ENCODE assay signal across 1 cellular context in genomic region chr3:170868577-170869239, GRCh38.
TF ChIP-seq lines count a peak whose summit lies in the region.

No MANE protein-coding gene starts in this region.

TF ChIP-seq in HepG2, 621 proteins besides CTCF, POLR2A, EP300 and RAD21 (continued from another document):
- TF ChIP-seq ZBTB33 (CRISPR knock-in tag; IDR thresholded peaks at IDR 0.05) (no peak), NR2F6 (IDR thresholded peaks at IDR 0.05) (peak; percentile 89), NR2F6 (CRISPR knock-in tag; IDR thresholded peaks at IDR 0.05) (peak; percentile 78), RBFOX2 (IDR thresholded peaks at IDR 0.05; ENCODE audit: low read depth, low read length) (peak; percentile 69; the same call in 1 of the 2 replicates), ZNF350 (CRISPR knock-in tag; IDR thresholded peaks at IDR 0.05; ENCODE audit: borderline replicate concordance, low read depth) (no peak), BORCS8-MEF2B (CRISPR knock-in tag; IDR thresholded peaks at IDR 0.05) (no peak), ZNF788 (CRISPR knock-in tag; IDR thresholded peaks at IDR 0.05; ENCODE audit: borderline replicate concordance) (no peak), NPAS2 (CRISPR knock-in tag; IDR thresholded peaks at IDR 0.05; ENCODE audit: borderline replicate concordance) (no peak), GLI4 (CRISPR knock-in tag; IDR thresholded peaks at IDR 0.05; ENCODE audit: borderline replicate concordance) (no peak), ZNF496 (CRISPR knock-in tag; IDR thresholded peaks at IDR 0.05; ENCODE audit: insufficient replicate concordance) (no peak), ZBTB7B (CRISPR knock-in tag; IDR thresholded peaks at IDR 0.05) (no peak), ZNF644 (CRISPR knock-in tag; IDR thresholded peaks at IDR 0.05; ENCODE audit: low read depth) (no peak), ZMYM3 (CRISPR knock-in tag; IDR thresholded peaks at IDR 0.05) (0 out of 2 replicates have a peak, but pooled peaks have one; percentile 19), ZNF230 (CRISPR knock-in tag; IDR thresholded peaks at IDR 0.05) (no peak), MED1 (CRISPR knock-in tag; IDR thresholded peaks at IDR 0.05) (no peak), ZNF414 (CRISPR knock-in tag; IDR thresholded peaks at IDR 0.05) (no peak), TCF12 (IDR thresholded peaks at IDR 0.05) (no peak), TCF12 (CRISPR knock-in tag; IDR thresholded peaks at IDR 0.05) (0 out of 2 replicates have a peak, but pooled peaks have one; percentile 1), MTF2 (CRISPR knock-in tag; IDR thresholded peaks at IDR 0.05; ENCODE audit: borderline replicate concordance) (no peak), ZNF83 (CRISPR knock-in tag; IDR thresholded peaks at IDR 0.05; ENCODE audit: borderline replicate concordance) (no peak), REL (CRISPR knock-in tag; conservative IDR thresholded peaks at IDR 0.05) (no peak), HNF4A (CRISPR knock-in tag; IDR thresholded peaks at IDR 0.05) (no peak), DDIT3 (CRISPR knock-in tag; IDR thresholded peaks at IDR 0.05) (no peak), ZNF44 (CRISPR knock-in tag; IDR thresholded peaks at IDR 0.05) (no peak), RARA (CRISPR knock-in tag; IDR thresholded peaks at IDR 0.05) (peak; percentile 70), POLR2AphosphoS2 (IDR thresholded peaks at IDR 0.05; ENCODE audit: low read depth, low read length) (no peak; the same call in 1 of the 2 replicates), RXRA (CRISPR knock-in tag; IDR thresholded peaks at IDR 0.05) (peak; percentile 36; the same call in 1 of the 2 replicates), POLR2G (IDR thresholded peaks at IDR 0.05; ENCODE audit: low read depth, low read length) (peak; percentile 63), ESRRA (CRISPR knock-in tag; IDR thresholded peaks at IDR 0.05; ENCODE audit: low read depth) (no peak), HCFC1 (IDR thresholded peaks at IDR 0.05; ENCODE audit: low read depth, low read length) (no peak), TIGD3 (CRISPR knock-in tag; IDR thresholded peaks at IDR 0.05; ENCODE audit: borderline replicate concordance) (no peak), NR2F1 (CRISPR knock-in tag; IDR thresholded peaks at IDR 0.05) (peak; percentile 67 to 75), RBM22 (optimal IDR thresholded peaks at IDR 0.05; ENCODE audit: low read length) (peak; percentile 91), ZNF879 (CRISPR knock-in tag; IDR thresholded peaks at IDR 0.05) (no peak), ZKSCAN8 (CRISPR knock-in tag; IDR thresholded peaks at IDR 0.05; ENCODE audit: borderline replicate concordance) (no peak), ELK4 (CRISPR knock-in tag; IDR thresholded peaks at IDR 0.05; ENCODE audit: borderline replicate concordance) (no peak), TP53 (CRISPR knock-in tag; conservative IDR thresholded peaks at IDR 0.05) (no peak), ZFP82 (CRISPR knock-in tag; IDR thresholded peaks at IDR 0.05; ENCODE audit: borderline replicate concordance) (no peak), FLYWCH1 (CRISPR knock-in tag; IDR thresholded peaks at IDR 0.05) (no peak), KDM5A (IDR thresholded peaks at IDR 0.05; ENCODE audit: borderline replicate concordance, low read length) (no peak), CHD4 (IDR thresholded peaks at IDR 0.05; ENCODE audit: borderline replicate concordance, low read length) (peak; percentile 59; the same call in 1 of the 2 replicates), FOXK1 (CRISPR knock-in tag; IDR thresholded peaks at IDR 0.05; ENCODE audit: borderline replicate concordance, low read depth) (no peak), TBL1XR1 (IDR thresholded peaks at IDR 0.05; ENCODE audit: borderline replicate concordance, low read length, partially characterized antibody) (no peak), ELF3 (CRISPR knock-in tag; IDR thresholded peaks at IDR 0.05) (no peak), BHLHE40 (IDR thresholded peaks at IDR 0.05; ENCODE audit: low read length) (peak; percentile 82), LCORL (IDR thresholded peaks at IDR 0.05) (0 out of 2 replicates have a peak, but pooled peaks have one; percentile 21), LCORL (CRISPR knock-in tag; IDR thresholded peaks at IDR 0.05) (no peak), ZSCAN25 (CRISPR knock-in tag; IDR thresholded peaks at IDR 0.05) (no peak), POLR2AphosphoS5 (IDR thresholded peaks at IDR 0.05; ENCODE audit: low read depth, low read length) (peak; percentile 37; the same call in 1 of the 2 replicates), SOX5 (CRISPR knock-in tag; IDR thresholded peaks at IDR 0.05; ENCODE audit: borderline replicate concordance) (no peak), ZNF549 (CRISPR knock-in tag; IDR thresholded peaks at IDR 0.05) (no peak), MBD4 (IDR thresholded peaks at IDR 0.05; ENCODE audit: borderline replicate concordance, low read length) (0 out of 2 replicates have a peak, but pooled peaks have one; percentile 17), ZNF777 (CRISPR knock-in tag; IDR thresholded peaks at IDR 0.05) (no peak), ZBTB8A (CRISPR knock-in tag; IDR thresholded peaks at IDR 0.05; ENCODE audit: borderline replicate concordance, low read depth) (no peak), NAIF1 (CRISPR knock-in tag; IDR thresholded peaks at IDR 0.05; ENCODE audit: borderline replicate concordance) (0 out of 2 replicates have a peak, but pooled peaks have one; percentile 60), PAF1 (CRISPR knock-in tag; IDR thresholded peaks at IDR 0.05) (0 out of 2 replicates have a peak, but pooled peaks have one; percentile 33), CENPT (CRISPR knock-in tag; IDR thresholded peaks at IDR 0.05; ENCODE audit: low read depth) (no peak), ZNF382 (CRISPR knock-in tag; IDR thresholded peaks at IDR 0.05; ENCODE audit: borderline replicate concordance) (no peak), KDM1A (CRISPR knock-in tag; IDR thresholded peaks at IDR 0.05) (no peak), ZNF224 (CRISPR knock-in tag; IDR thresholded peaks at IDR 0.05) (no peak)
- TF ChIP-seq, protein P1, sequence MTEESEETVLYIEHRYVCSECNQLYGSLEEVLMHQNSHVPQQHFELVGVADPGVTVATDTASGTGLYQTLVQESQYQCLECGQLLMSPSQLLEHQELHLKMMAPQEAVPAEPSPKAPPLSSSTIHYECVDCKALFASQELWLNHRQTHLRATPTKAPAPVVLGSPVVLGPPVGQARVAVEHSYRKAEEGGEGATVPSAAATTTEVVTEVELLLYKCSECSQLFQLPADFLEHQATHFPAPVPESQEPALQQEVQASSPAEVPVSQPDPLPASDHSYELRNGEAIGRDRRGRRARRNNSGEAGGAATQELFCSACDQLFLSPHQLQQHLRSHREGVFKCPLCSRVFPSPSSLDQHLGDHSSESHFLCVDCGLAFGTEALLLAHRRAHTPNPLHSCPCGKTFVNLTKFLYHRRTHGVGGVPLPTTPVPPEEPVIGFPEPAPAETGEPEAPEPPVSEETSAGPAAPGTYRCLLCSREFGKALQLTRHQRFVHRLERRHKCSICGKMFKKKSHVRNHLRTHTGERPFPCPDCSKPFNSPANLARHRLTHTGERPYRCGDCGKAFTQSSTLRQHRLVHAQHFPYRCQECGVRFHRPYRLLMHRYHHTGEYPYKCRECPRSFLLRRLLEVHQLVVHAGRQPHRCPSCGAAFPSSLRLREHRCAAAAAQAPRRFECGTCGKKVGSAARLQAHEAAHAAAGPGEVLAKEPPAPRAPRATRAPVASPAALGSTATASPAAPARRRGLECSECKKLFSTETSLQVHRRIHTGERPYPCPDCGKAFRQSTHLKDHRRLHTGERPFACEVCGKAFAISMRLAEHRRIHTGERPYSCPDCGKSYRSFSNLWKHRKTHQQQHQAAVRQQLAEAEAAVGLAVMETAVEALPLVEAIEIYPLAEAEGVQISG (CRISPR knock-in tag; IDR thresholded peaks at IDR 0.05), result no peak
- TF ChIP-seq, protein P2, sequence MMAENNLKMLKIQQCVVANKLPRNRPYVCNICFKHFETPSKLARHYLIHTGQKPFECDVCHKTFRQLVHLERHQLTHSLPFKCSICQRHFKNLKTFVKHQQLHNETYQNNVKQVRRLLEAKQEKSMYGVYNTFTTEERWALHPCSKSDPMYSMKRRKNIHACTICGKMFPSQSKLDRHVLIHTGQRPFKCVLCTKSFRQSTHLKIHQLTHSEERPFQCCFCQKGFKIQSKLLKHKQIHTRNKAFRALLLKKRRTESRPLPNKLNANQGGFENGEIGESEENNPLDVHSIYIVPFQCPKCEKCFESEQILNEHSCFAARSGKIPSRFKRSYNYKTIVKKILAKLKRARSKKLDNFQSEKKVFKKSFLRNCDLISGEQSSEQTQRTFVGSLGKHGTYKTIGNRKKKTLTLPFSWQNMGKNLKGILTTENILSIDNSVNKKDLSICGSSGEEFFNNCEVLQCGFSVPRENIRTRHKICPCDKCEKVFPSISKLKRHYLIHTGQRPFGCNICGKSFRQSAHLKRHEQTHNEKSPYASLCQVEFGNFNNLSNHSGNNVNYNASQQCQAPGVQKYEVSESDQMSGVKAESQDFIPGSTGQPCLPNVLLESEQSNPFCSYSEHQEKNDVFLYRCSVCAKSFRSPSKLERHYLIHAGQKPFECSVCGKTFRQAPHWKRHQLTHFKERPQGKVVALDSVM (CRISPR knock-in tag; IDR thresholded peaks at IDR 0.05), result peak; percentile 95
- TF ChIP-seq, protein P3, sequence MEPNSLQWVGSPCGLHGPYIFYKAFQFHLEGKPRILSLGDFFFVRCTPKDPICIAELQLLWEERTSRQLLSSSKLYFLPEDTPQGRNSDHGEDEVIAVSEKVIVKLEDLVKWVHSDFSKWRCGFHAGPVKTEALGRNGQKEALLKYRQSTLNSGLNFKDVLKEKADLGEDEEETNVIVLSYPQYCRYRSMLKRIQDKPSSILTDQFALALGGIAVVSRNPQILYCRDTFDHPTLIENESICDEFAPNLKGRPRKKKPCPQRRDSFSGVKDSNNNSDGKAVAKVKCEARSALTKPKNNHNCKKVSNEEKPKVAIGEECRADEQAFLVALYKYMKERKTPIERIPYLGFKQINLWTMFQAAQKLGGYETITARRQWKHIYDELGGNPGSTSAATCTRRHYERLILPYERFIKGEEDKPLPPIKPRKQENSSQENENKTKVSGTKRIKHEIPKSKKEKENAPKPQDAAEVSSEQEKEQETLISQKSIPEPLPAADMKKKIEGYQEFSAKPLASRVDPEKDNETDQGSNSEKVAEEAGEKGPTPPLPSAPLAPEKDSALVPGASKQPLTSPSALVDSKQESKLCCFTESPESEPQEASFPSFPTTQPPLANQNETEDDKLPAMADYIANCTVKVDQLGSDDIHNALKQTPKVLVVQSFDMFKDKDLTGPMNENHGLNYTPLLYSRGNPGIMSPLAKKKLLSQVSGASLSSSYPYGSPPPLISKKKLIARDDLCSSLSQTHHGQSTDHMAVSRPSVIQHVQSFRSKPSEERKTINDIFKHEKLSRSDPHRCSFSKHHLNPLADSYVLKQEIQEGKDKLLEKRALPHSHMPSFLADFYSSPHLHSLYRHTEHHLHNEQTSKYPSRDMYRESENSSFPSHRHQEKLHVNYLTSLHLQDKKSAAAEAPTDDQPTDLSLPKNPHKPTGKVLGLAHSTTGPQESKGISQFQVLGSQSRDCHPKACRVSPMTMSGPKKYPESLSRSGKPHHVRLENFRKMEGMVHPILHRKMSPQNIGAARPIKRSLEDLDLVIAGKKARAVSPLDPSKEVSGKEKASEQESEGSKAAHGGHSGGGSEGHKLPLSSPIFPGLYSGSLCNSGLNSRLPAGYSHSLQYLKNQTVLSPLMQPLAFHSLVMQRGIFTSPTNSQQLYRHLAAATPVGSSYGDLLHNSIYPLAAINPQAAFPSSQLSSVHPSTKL (CRISPR knock-in tag; IDR thresholded peaks at IDR 0.05), result 0 out of 2 replicates have a peak, but pooled peaks have one; percentile 13
